ENCODE assay signal across 17 cellular contexts in the genomic region with DNA sequence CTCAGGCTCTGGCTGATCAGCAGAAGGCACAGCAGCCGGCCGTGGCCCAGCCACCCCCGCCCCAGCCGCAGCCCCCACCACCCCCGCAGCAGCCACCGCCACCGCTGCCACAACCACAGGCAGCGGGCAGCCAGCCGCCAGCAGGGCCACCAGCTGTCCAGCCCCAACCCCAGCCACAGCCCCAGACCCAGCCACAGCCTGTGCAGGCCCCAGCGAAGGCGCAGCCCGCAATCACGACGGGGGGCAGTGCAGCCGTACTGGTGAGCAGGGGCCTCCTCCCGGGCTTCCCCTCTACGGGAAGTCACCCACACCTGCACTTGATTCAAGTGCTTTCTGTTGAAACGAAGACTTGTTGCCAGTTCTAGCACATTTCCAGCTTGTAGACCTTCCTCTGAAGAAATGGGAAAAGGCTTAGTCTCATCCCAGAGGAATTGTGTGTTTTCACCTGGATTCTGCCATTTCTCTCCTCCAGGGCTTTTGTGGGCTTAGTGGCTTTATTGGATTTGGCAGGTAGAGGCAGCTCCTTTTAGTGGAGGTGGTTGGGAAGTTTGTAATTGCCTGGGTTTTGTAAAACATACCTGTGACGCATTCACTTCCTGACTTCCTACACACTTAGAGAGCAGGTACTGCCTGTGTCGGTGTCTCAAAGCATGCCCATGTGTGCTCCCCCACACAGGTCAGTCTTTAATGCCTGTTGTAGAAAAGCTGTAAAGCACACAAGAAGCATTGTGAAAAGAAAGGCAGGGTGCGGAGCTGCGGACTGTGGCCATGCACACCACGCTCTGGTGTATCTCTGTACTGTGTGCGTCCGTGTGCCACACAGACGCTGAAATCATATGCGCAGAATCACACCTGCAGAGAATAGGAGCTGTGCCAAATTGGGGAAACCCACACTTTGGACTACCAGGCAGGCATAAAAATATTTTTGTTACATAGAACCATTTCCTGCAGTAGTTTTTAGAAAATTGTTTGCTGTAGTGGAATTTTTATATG.
"Had no signal": no experiment of that assay in that cellular context is flagged by ENCODE, and none has a peak within 500 bp of the region (broad histone marks: within the 10 kb centered on the region; RNA-seq: fewer than 3 reads in every experiment).

No MANE protein-coding gene starts in this region.

- H2AFZ ChIP-seq: hepatocyte had no signal

- DNase-seq: activated CD4-positive, alpha-beta memory T cell treated with anti-CD3 and anti-CD28 coated beads for 36 hours; activated CD4-positive, alpha-beta T cell treated with anti-CD3 and anti-CD28 coated beads for 36 hours; activated naive CD4-positive, alpha-beta T cell treated with anti-CD3 and anti-CD28 coated beads, Interleukin-2, amount 10 ng/mL, durations not matched to agents 7 days and 5 days; activated T-cell treated with anti-CD3 and anti-CD28 coated beads for 4 hours; adrenal gland; effector CD4-positive, alpha-beta T cell; foreskin fibroblast; left colon; lower lobe of right lung; retina; spleen; stimulated activated CD4-positive, alpha-beta T cell treated with anti-CD3 and anti-CD28 coated beads, Interleukin-4, amount 100 ng/mL, for 4 hours; stimulated activated naive B cell treated with anti-CD40 and anti-IgM and Interleukin-4, amounts not matched to agents 10 μg/mL and 1 μg/mL and 100 μg/mL, for 72 hours; WERI-Rb-1 had no signal

- H3K27ac ChIP-seq: adrenal gland, hepatocyte, lower lobe of right lung, spleen, thoracic aorta, WERI-Rb-1 had no signal

- H3K27ac Mint-ChIP-seq: activated CD4-positive, alpha-beta memory T cell treated with anti-CD3 and anti-CD28 coated beads for 36 hours; activated CD4-positive, alpha-beta T cell treated with anti-CD3 and anti-CD28 coated beads for 36 hours; activated naive CD4-positive, alpha-beta T cell treated with anti-CD3 and anti-CD28 coated beads, Interleukin-2, amount 10 ng/mL, durations not matched to agents 7 days and 5 days; natural killer cell treated with Interleukin-12 subunit alpha and Interleukin-12 subunit beta and Interleukin-15 and Interleukin-18, amount 100 ng/mL, for 72 hours had no signal

- H3K27me3 ChIP-seq: adrenal gland, hepatocyte, spleen had no signal

- H3K9me3 Mint-ChIP-seq: activated CD4-positive, alpha-beta memory T cell treated with anti-CD3 and anti-CD28 coated beads for 36 hours; activated naive CD4-positive, alpha-beta T cell treated with anti-CD3 and anti-CD28 coated beads, Interleukin-2, amount 10 ng/mL, durations not matched to agents 7 days and 5 days; natural killer cell treated with Interleukin-12 subunit alpha and Interleukin-12 subunit beta and Interleukin-15 and Interleukin-18, amount 100 ng/mL, for 72 hours had no signal

- H3K27me3 Mint-ChIP-seq: activated CD4-positive, alpha-beta memory T cell treated with anti-CD3 and anti-CD28 coated beads for 36 hours; activated CD4-positive, alpha-beta T cell treated with anti-CD3 and anti-CD28 coated beads for 36 hours; activated naive CD4-positive, alpha-beta T cell treated with anti-CD3 and anti-CD28 coated beads, Interleukin-2, amount 10 ng/mL, durations not matched to agents 7 days and 5 days; natural killer cell treated with Interleukin-12 subunit alpha and Interleukin-12 subunit beta and Interleukin-15 and Interleukin-18, amount 100 ng/mL, for 72 hours; stimulated activated naive B cell treated with anti-CD40 and anti-IgM and Interleukin-4, amounts not matched to agents 10 μg/mL and 1 μg/mL and 100 μg/mL, for 72 hours had no signal

- H3K4me1 Mint-ChIP-seq: activated CD4-positive, alpha-beta T cell treated with anti-CD3 and anti-CD28 coated beads for 36 hours; activated naive CD4-positive, alpha-beta T cell treated with anti-CD3 and anti-CD28 coated beads, Interleukin-2, amount 10 ng/mL, durations not matched to agents 7 days and 5 days had no signal

- H3K79me2 ChIP-seq: hepatocyte had no signal

- H3K4me3 ChIP-seq: adrenal gland, hepatocyte, lower lobe of right lung, spleen, thoracic aorta had no signal

- H3K4me3 Mint-ChIP-seq: activated CD4-positive, alpha-beta memory T cell treated with anti-CD3 and anti-CD28 coated beads for 36 hours; activated CD4-positive, alpha-beta T cell treated with anti-CD3 and anti-CD28 coated beads for 36 hours; activated naive CD4-positive, alpha-beta T cell treated with anti-CD3 and anti-CD28 coated beads, Interleukin-2, amount 10 ng/mL, durations not matched to agents 7 days and 5 days; natural killer cell treated with Interleukin-12 subunit alpha and Interleukin-12 subunit beta and Interleukin-15 and Interleukin-18, amount 100 ng/mL, for 72 hours; stimulated activated naive B cell treated with anti-CD40 and anti-IgM and Interleukin-4, amounts not matched to agents 10 μg/mL and 1 μg/mL and 100 μg/mL, for 72 hours had no signal

- H3K4me2 ChIP-seq: hepatocyte had no signal

- H3K9me3 ChIP-seq: adrenal gland, lower lobe of right lung, spleen, thoracic aorta had no signal

- H3K4me1 ChIP-seq: adrenal gland, lower lobe of right lung had no signal
